In genomic region chr6:133973109-133973971, GRCh38 we compare ENCODE assay signal across 8 cellular contexts. TPM values are rescaled to one million over a fixed set of nuclear protein-coding genes. Genes with fewer than 3 reads are reported as not detected.
DNase-seq lines count a peak whose midpoint lies in the region; ATAC-seq, FAIRE-seq and TF ChIP-seq lines count a peak whose summit lies in the region.

No MANE protein-coding gene starts in this region.

- H3K27me3 ChIP-seq in BE2C (no peaks in the 10 kb centered on the region), GM12878 (replicated peaks in 1 of 2; ENCODE audit: control insufficient read depth in 2 of 2, insufficient read depth in 2 of 2, low read length in 1 of 2) (no peaks in the 10 kb centered on the region)

- POLR2A ChIA-PET in GM12878 (lab: Charles Lee) = interaction anchor here (0.8 to 1.0 kb wide), 3 partner anchors 9 to 22 kb away, joined by 3 to 5 read pairs (median 4); partner anchors contain the start of gene TBPL1

- peaks cover 10% of the 10 kb centered on the region for H3K4me1 Mint-ChIP-seq in type B pancreatic cell (ENCODE audit: unreplicated experiment)

- SMC1A ChIA-PET in GM12878 (lab: Charles Lee; ENCODE audit: uncharacterized antibody, unreplicated experiment) = interaction anchor here (0.5 to 2.8 kb wide), 19 partner anchors 9 to 1512 kb away, joined by 3 to 28 read pairs (median 4); partner anchors contain the start of gene TBPL1

- BruUV-seq in GM12878 (replicated peaks; lab: Mats Ljungman, UMichigan) = no TSS peak

- H3K79me2 ChIP-seq in GM12878 (ENCODE audit: control insufficient read depth, insufficient read depth, low read length) = peaks cover 37% of the 10 kb centered on the region

- H3K4me2 ChIP-seq in GM12878 (ENCODE audit: control insufficient read depth, insufficient read depth) = no peak overlapping the region

- peak overlapping the region; percentile 3 for H3K27ac Mint-ChIP-seq in type B pancreatic cell

- ATAC-seq in GM18511 (IDR thresholded peaks at IDR 0.05; ENCODE audit: unreplicated experiment) (peak; percentile 60), HG03442 (IDR thresholded peaks at IDR 0.05; ENCODE audit: unreplicated experiment) (peak; percentile 52), GM12878 (peak; percentile 75)

- H3K36me3 ChIP-seq in BE2C = 0 out of 2 replicates have a peak, but pooled peaks cover 3% of the 10 kb centered on the region
- H3K36me3 ChIP-seq in GM12878 (ENCODE audit: control insufficient read depth in 2 of 2, insufficient read depth in 2 of 2, low read length in 1 of 2) = no peaks in the 10 kb centered on the region

- peaks cover 24% of the 10 kb centered on the region for H3K4me1 ChIP-seq in BE2C
- no peaks in the 10 kb centered on the region for H3K4me1 ChIP-seq in GM12878 (ENCODE audit: control insufficient read depth, insufficient read depth, low read length)

- TF ChIP-seq RAD21 in GM12878 (IDR thresholded peaks at IDR 0.05; ENCODE audit: insufficient read depth, low read depth, low read length) = peak; percentile 72

- no peak overlapping the region for H3K27ac ChIP-seq in GM12878 (ENCODE audit: control insufficient read depth, insufficient read depth)

- H3K4me3 ChIP-seq in BE2C (ENCODE audit: low read depth, low read length) (no peak overlapping the region), GM12878 (no peak overlapping the region)

- H3K4me3 Mint-ChIP-seq in type B pancreatic cell = no peak overlapping the region

- H3K9me3 ChIP-seq in BE2C = no peaks in the 10 kb centered on the region
- H3K9me3 ChIP-seq in GM12878 (replicated peaks; ENCODE audit: control insufficient read depth, insufficient read depth, low read length) = no peaks in the 10 kb centered on the region

- no peak for TF ChIP-seq EP300 in GM12878 (IDR thresholded peaks at IDR 0.05; ENCODE audit: borderline replicate concordance in 1 of 2, control insufficient read depth in 1 of 2, low read depth in 2 of 2, low read length in 2 of 2)

- CTCF ChIA-PET in GM12878 (lab: Yijun Ruan, JAX) = interaction anchor here (0.5 to 3.2 kb wide), 43 partner anchors 8 to 1322 kb away, joined by 3 to 65 read pairs (median 5); partner anchors contain the start of genes SLC2A12 and TBPL1

- in situ Hi-C loops in GM12878 (cut with MboI) = loop anchor here (5.0 to 25.0 kb wide), 2 partner anchors 94 to 1464 kb away; no protein-coding TSS in a partner anchor

- H3K9ac ChIP-seq in GM12878 (ENCODE audit: control insufficient read depth, insufficient read depth, low read length) = no peak overlapping the region

- no peak overlapping the region for H2AFZ ChIP-seq in GM12878 (ENCODE audit: control insufficient read depth, low read depth, low read length)

- RAD21 ChIA-PET in GM12878 (lab: Charles Lee; ENCODE audit: unreplicated experiment) = interaction anchor here (0.7 to 2.1 kb wide), 12 partner anchors 8 to 123 kb away, joined by 3 to 17 read pairs (median 4); no protein-coding TSS in a partner anchor

- H3K27me3 Mint-ChIP-seq in type B pancreatic cell = no peaks in the 10 kb centered on the region

- FAIRE-seq in GM12878 (lab: Jason Lieb, UNC) = peak; percentile 82

- H4K20me1 ChIP-seq in GM12878 (ENCODE audit: control insufficient read depth, insufficient read depth) = no peaks in the 10 kb centered on the region

- peaks cover 3% of the 10 kb centered on the region for H3K36me3 Mint-ChIP-seq in type B pancreatic cell

- TF ChIP-seq CTCF in BE2C (IDR thresholded peaks at IDR 0.05; ENCODE audit: low read depth, low read length) (peak; percentile 63), GM12878 (IDR thresholded peaks at IDR 0.05 in 2 of 3, conservative IDR thresholded peaks at IDR 0.05 in 1 of 3; ENCODE audit: control insufficient read depth in 2 of 3, extremely low read depth in 1 of 3, insufficient read depth in 1 of 3, low read depth in 3 of 3, low read length in 3 of 3) (peak; percentile 51 to 68 (median 65); a peak in 5 of 6 replicates), type B pancreatic cell (conservative IDR thresholded peaks at IDR 0.05) (peak; percentile 87)

- no peaks in the 10 kb centered on the region for H3K9me3 Mint-ChIP-seq in type B pancreatic cell

- intact Hi-C loops in GM12878 (cut with micrococcal nuclease; ENCODE audit: unreplicated experiment) = loop anchor here (1.0 to 2.0 kb wide), 4 partner anchors 21 to 123 kb away; partner anchors contain the start of gene TBPL1

- 4% methylated on average over 4 of the region's 4 CpGs for WGBS in GM12878 (ENCODE audit: insufficient coverage, insufficient replicate concordance, low lambda C conversion rate, missing lambda C conversion rate)

- DNase-seq in BE2C = no peak
- peak; percentile 33 for DNase-seq in NCI-H460 (ENCODE audit: extremely low read depth, low read depth)
- peak; percentile 28 for DNase-seq in GM12878 (ENCODE audit: low read depth, low spot score)
- peak; percentile 60 for DNase-seq in kidney glomerular epithelial cell (lab: John Stamatoyannopoulos, UW)
- DNase-seq in type B pancreatic cell (ENCODE audit: extremely low spot score, unreplicated experiment) = no peak
- DNase-seq in nucleus accumbens (lab: John Stamatoyannopoulos, UW) = no peak

- no peak for TF ChIP-seq POLR2A in GM12878 (IDR thresholded peaks at IDR 0.05; ENCODE audit: low read depth, low read length)

TF ChIP-seq in GM12878, 131 proteins besides CTCF, POLR2A, EP300 and RAD21:
- TF ChIP-seq RUNX3 (IDR thresholded peaks at IDR 0.05; ENCODE audit: low read length) (peak; percentile 38; the same call in 1 of the 2 replicates), ZNF384 (IDR thresholded peaks at IDR 0.05; ENCODE audit: borderline replicate concordance, low read depth, low read length) (no peak), SIX5 (IDR thresholded peaks at IDR 0.05; ENCODE audit: low read depth, low read length, severe bottlenecking) (peak; percentile 3), SMC3 (IDR thresholded peaks at IDR 0.05; ENCODE audit: borderline replicate concordance, low read length) (peak; percentile 62; the same call in 1 of the 2 replicates)

RNA-seq across cellular contexts. Expression of gene TBPL1, which starts 20.3 kb away (rescaled TPM):
- polyA plus RNA-seq in BE2C (2012; ENCODE audit: insufficient read depth, insufficient read length, low read depth) = 63.0 TPM
- 68.4 and 79.5 TPM in 2 replicates for total RNA-seq in NCI-H460 (2014; rRNA removed; shearing (Covaris generic))
- polyA plus RNA-seq in NCI-H460 (2014; cell fraction: nucleus; rRNA removed) = 18.4 and 38.2 TPM in 2 replicates
- total RNA-seq in GM12878 (2013; cell fraction: nucleolus; rRNA removed) = 9.5 and 9.9 TPM in 2 replicates
- total RNA-seq in GM12878 (2014; rRNA removed) (34.7 and 49.0 TPM in 2 replicates), GM12878 (2014; rRNA removed; fragmentation: Illumina TruSeq; extraction: Trizol) (37.6 and 37.7 TPM in 2 replicates), GM12878 (2021) (37.2 and 38.7 TPM in 2 replicates), type B pancreatic cell (ENCODE audit: low replicate concordance) (28.0 and 35.5 TPM in 2 replicates)
- 23.4 TPM for polyA plus RNA-seq in GM12878 (2011; ENCODE audit: low read depth)
- polyA plus RNA-seq in GM12878 (2011; rRNA removed) (48.2 and 71.8 TPM in 2 replicates), GM12878 (2014; fragmentation: Illumina TruSeq; extraction: Trizol) (34.6 and 38.9 TPM in 2 replicates), GM12878 (2014; fragmentation: Nextera tagmentation; extraction: Ambion mirVana) (10 to 100 TPM; 34.9 to 52.5 TPM), GM12878 (2014; rRNA removed) (62.1 and 64.1 TPM in 2 replicates), GM12878 (2016; fragmentation: Nextera tagmentation; extraction: Ambion mirVana) (10 to 100 TPM; 60.7 to 71.2 TPM)
- 18.2 and 22.6 TPM in 2 replicates for polyA plus RNA-seq in GM12878 (2011; cell fraction: cytosol; rRNA removed)
- polyA plus RNA-seq in GM12878 (2011; cell fraction: nucleus; rRNA removed) = 14.8 and 22.4 TPM in 2 replicates
- polyA plus RNA-seq in GM12878 (2012) = 33.4 and 40.3 TPM in 2 replicates
- 15.2 and 19.1 TPM in 2 replicates for polyA minus RNA-seq in GM12878 (2011; rRNA and poly(A)+ RNA removed)
- 13.2 and 23.0 TPM in 2 replicates for polyA minus RNA-seq in GM12878 (2011; cell fraction: cytosol; rRNA and poly(A)+ RNA removed)
- 7.2 and 7.7 TPM in 2 replicates for polyA minus RNA-seq in GM12878 (2011; cell fraction: nucleus; rRNA and poly(A)+ RNA removed)

Comparison
In these comparisons a context has a peak if more than half of its experiments do, and no peak if none do; other contexts are left out.
1. DNase-seq: peak in NCI-H460 (single experiment), GM12878 (single experiment) and kidney glomerular epithelial cell (single experiment); none in BE2C (single experiment), type B pancreatic cell (single experiment) and nucleus accumbens (0 of 56).
2. Peak in every context shown above with its lines, with median percentiles within 50 percentile points of each other: CTCF ChIP-seq and ATAC-seq.